Comparison of ENCODE assay signal across 22 cellular contexts in the genomic region with DNA sequence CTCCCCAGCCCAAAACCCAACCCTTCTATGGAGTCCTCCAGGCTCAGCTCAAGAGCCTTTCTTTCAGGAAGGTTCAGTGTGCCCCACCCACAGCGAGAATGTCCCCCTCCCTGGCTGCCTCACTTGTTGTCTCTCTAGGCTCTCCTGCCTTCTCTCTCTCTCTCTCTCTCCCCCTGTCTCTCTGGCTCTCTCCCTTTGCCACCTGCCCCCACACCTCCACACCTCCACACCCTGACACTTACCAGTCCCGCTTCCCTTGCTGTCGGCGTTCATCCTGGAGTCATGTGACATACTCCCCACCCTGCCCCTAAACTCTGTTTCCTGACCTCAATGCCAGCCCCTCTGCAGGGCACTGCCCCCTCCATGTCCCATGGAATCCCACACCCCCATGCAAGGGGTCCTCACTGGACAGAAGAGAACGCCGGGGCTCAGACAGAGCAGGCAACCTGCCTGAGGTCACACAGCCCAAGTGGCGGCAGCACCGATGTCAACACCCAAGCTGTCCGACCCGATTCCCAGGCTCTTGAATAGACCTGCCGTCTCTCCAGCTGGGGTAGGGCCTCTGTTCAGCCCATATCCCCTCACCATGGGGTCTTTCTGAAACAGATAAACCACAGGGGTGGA. TPM values are rescaled to one million over a fixed set of nuclear protein-coding genes. Genes with fewer than 3 reads are reported as not detected.
A peak's percentile ranks its signal among the peaks of the same experiment; 100 is the strongest.
DNase-seq lines count a peak whose midpoint lies in the region; ATAC-seq, FAIRE-seq and TF ChIP-seq lines count a peak whose summit lies in the region.
"Had no signal": no experiment of that assay in that cellular context is flagged by ENCODE, and none has a peak within 500 bp of the region (broad histone marks: within the 10 kb centered on the region; RNA-seq: fewer than 3 reads in every experiment).

No MANE protein-coding gene starts in this region.

- H3K27me3 Mint-ChIP-seq in activated CD8-positive, alpha-beta memory T cell treated with anti-CD3 and anti-CD28 coated beads, Interleukin-2, amount 10 ng/mL, durations not matched to agents 7 days and 5 days = no peaks in the 10 kb centered on the region

- POLR2A ChIA-PET in K562 (lab: Yijun Ruan, JAX) = interaction anchor here (1.1 kb wide), 1 partner anchor 10 kb away, joined by 4 read pairs; no protein-coding TSS in a partner anchor

- H3K36me3 Mint-ChIP-seq in activated CD8-positive, alpha-beta memory T cell treated with anti-CD3 and anti-CD28 coated beads, Interleukin-2, amount 10 ng/mL, durations not matched to agents 7 days and 5 days = peaks cover 3% of the 10 kb centered on the region
- H3K36me3 Mint-ChIP-seq: memory B cell had no signal

- H3K9me3 Mint-ChIP-seq in activated CD8-positive, alpha-beta memory T cell treated with anti-CD3 and anti-CD28 coated beads, Interleukin-2, amount 10 ng/mL, durations not matched to agents 7 days and 5 days (ENCODE audit: low read depth) = no peaks in the 10 kb centered on the region
- H3K9me3 Mint-ChIP-seq: GM23338, memory B cell had no signal

- no peaks in the 10 kb centered on the region for H3K9me1 ChIP-seq in K562 (ENCODE audit: control insufficient read depth, insufficient read depth, low read length)

- H3K4me2 ChIP-seq in K562 (ENCODE audit: insufficient read depth, low read length) = no peak overlapping the region
- H3K4me2 ChIP-seq: GM23338 had no signal

- H3K27me3 ChIP-seq in heart right ventricle (peaks cover 0 to 25% (median 12%) of the 10 kb centered on the region in 7 donors), K562 (ENCODE audit: control insufficient read depth in 2 of 2, insufficient read depth in 2 of 2, low read length in 2 of 2) (no peaks in the 10 kb centered on the region), thyroid gland (no peaks in the 10 kb centered on the region), vagina (no peaks in the 10 kb centered on the region)
- H3K27me3 ChIP-seq: ovary, Peyer's patch, SJSA1 had no signal

- in situ Hi-C loops in K562 (cut with MboI) = no loop called here

- TF ChIP-seq CTCF in heart right ventricle (IDR thresholded peaks at IDR 0.05) = no peak
- TF ChIP-seq CTCF in K562 (IDR thresholded peaks at IDR 0.05 in 2 of 3, conservative IDR thresholded peaks at IDR 0.05 in 1 of 3; ENCODE audit: insufficient read depth in 2 of 3, low read depth in 1 of 3, low read length in 3 of 3) = no peak
- TF ChIP-seq CTCF in thyroid gland (IDR thresholded peaks at IDR 0.05) = no peak
- no peak for TF ChIP-seq CTCF in vagina (IDR thresholded peaks at IDR 0.05)

- WGBS in heart right ventricle, 2 donors = 43 to 63% methylated on average over 11 of the region's 11 CpGs
- 67% methylated on average over 11 of the region's 11 CpGs for WGBS in K562 (ENCODE audit: insufficient coverage, low coverage, missing lambda C conversion rate)
- WGBS in thyroid gland, 2 donors = 83% methylated on average over 7 to 11 of the region's 11 CpGs

- DNase-seq in heart right ventricle = no peak
- DNase-seq in left cardiac atrium = no peak
- DNase-seq in K562 (ENCODE audit: extremely low read depth in 1 of 4, low spot score in 3 of 4) = no peak
- peak; percentile 52 for DNase-seq in myocyte (ENCODE audit: low read depth)
- no peak for DNase-seq in thyroid gland
- no peak for DNase-seq in activated CD8-positive, alpha-beta memory T cell treated with anti-CD3 and anti-CD28 coated beads, Interleukin-2, amount 10 ng/mL, durations not matched to agents 7 days and 5 days
- no peak for DNase-seq in vagina (ENCODE audit: extremely low spot score in 2 of 2)
- DNase-seq: activated CD4-positive, alpha-beta T cell treated with anti-CD3 and anti-CD28 coated beads for 4 hours; activated naive CD4-positive, alpha-beta T cell treated with anti-CD3 and anti-CD28 coated beads, Interleukin-2, amount 50 U/mL, for 16 hours; DMS53; GDM1; MV-4-11; naive thymus-derived CD4-positive, alpha-beta T cell; NCI-H1694 treated with DMSO at 0.1 percent for 48 hours; NCI-H2171 treated with DMSO at 0.1 percent for 48 hours; ovary; Peyer's patch; stimulated activated CD4-positive, alpha-beta T cell treated with anti-CD3 and anti-CD28 coated beads, Interleukin-15, amount 100 ng/mL, for 24 hours had no signal

- no peak overlapping the region for H2AFZ ChIP-seq in K562 (ENCODE audit: low read depth, low read length)
- H2AFZ ChIP-seq: GM23338 had no signal

- TF ChIP-seq EP300 in K562 (IDR thresholded peaks at IDR 0.05; ENCODE audit: low read length) = no peak

- TF ChIP-seq POLR2A in K562 (conservative IDR thresholded peaks at IDR 0.05) (no peak), thyroid gland (IDR thresholded peaks at IDR 0.05) (no peak), vagina (IDR thresholded peaks at IDR 0.05) (no peak)

- H3K4me3 ChIP-seq in heart right ventricle (no peak overlapping the region), K562 (no peak overlapping the region), thyroid gland (replicated peaks in 1 of 3) (no peak overlapping the region), vagina (no peak overlapping the region)
- H3K4me3 ChIP-seq: GM23338, ovary, Peyer's patch, SJSA1 had no signal

- ATAC-seq in heart right ventricle = peak in 3 of 8 donors; percentile 0 to 1 (median 0)
- ATAC-seq in left cardiac atrium = no peak
- ATAC-seq in K562 = no peak
- no peak for ATAC-seq in GM21447 (IDR thresholded peaks at IDR 0.05; ENCODE audit: unreplicated experiment)
- ATAC-seq in activated CD8-positive, alpha-beta memory T cell treated with anti-CD3 and anti-CD28 coated beads, Interleukin-2, amount 10 ng/mL, durations not matched to agents 7 days and 5 days = no peak
- ATAC-seq: GM23338; naive thymus-derived CD4-positive, alpha-beta T cell had no signal

- FAIRE-seq in K562 (lab: Jason Lieb, UNC) = no peak

- no TSS peak for BruUV-seq in K562 (replicated peaks; lab: Mats Ljungman, UMichigan)

- H3K9me3 ChIP-seq in heart right ventricle = no peaks in the 10 kb centered on the region
- no peaks in the 10 kb centered on the region for H3K9me3 ChIP-seq in K562 (replicated peaks; ENCODE audit: control insufficient read depth, insufficient read depth, low read depth, low read length)
- H3K9me3 ChIP-seq in thyroid gland = no peaks in the 10 kb centered on the region
- H3K9me3 ChIP-seq in vagina = no peaks in the 10 kb centered on the region
- H3K9me3 ChIP-seq: ovary, Peyer's patch, SJSA1 had no signal

- peak overlapping the region in 9 of 10 donors; percentile 53 to 94 (median 82) for H3K27ac ChIP-seq in heart right ventricle
- no peak overlapping the region for H3K27ac ChIP-seq in K562 (ENCODE audit: extremely low read depth, low read depth, low read length)
- peak overlapping the region in 2 of 3 donors; percentile 17 to 58 for H3K27ac ChIP-seq in thyroid gland
- no peak overlapping the region for H3K27ac ChIP-seq in vagina
- H3K27ac ChIP-seq: ovary, Peyer's patch, SJSA1 had no signal

- peaks cover 30% of the 10 kb centered on the region for H3K4me1 Mint-ChIP-seq in activated CD8-positive, alpha-beta memory T cell treated with anti-CD3 and anti-CD28 coated beads, Interleukin-2, amount 10 ng/mL, durations not matched to agents 7 days and 5 days

- no peak overlapping the region for H3K27ac Mint-ChIP-seq in activated CD8-positive, alpha-beta memory T cell treated with anti-CD3 and anti-CD28 coated beads, Interleukin-2, amount 10 ng/mL, durations not matched to agents 7 days and 5 days
- H3K27ac Mint-ChIP-seq: GM23338; memory B cell; naive thymus-derived CD4-positive, alpha-beta T cell had no signal

- H3K4me1 ChIP-seq in heart right ventricle = peaks cover 11 to 89% (median 45%) of the 10 kb centered on the region in 9 donors
- H3K4me1 ChIP-seq in K562 (replicated peaks in 1 of 2; ENCODE audit: control insufficient read depth in 2 of 2, insufficient read depth in 2 of 2, low read length in 2 of 2) = peaks cover 53 to 68% of the 10 kb centered on the region in 2 experiments
- H3K4me1 ChIP-seq in thyroid gland = peaks cover 17 to 57% of the 10 kb centered on the region in 2 donors
- H3K4me1 ChIP-seq in vagina = peaks cover 52% of the 10 kb centered on the region

- H3K4me3 Mint-ChIP-seq in activated CD8-positive, alpha-beta memory T cell treated with anti-CD3 and anti-CD28 coated beads, Interleukin-2, amount 10 ng/mL, durations not matched to agents 7 days and 5 days = no peak overlapping the region
- H3K4me3 Mint-ChIP-seq: GM23338; memory B cell; naive thymus-derived CD4-positive, alpha-beta T cell had no signal

- H3K36me3 ChIP-seq in heart right ventricle (no peaks in the 10 kb centered on the region), K562 (ENCODE audit: control insufficient read depth, insufficient read depth, low read length) (no peaks in the 10 kb centered on the region), thyroid gland (no peaks in the 10 kb centered on the region), vagina (no peaks in the 10 kb centered on the region)
- H3K36me3 ChIP-seq: ovary, Peyer's patch, SJSA1 had no signal

- H4K20me1 ChIP-seq in K562 (replicated peaks; ENCODE audit: control insufficient read depth, insufficient read depth, low read length) = no peaks in the 10 kb centered on the region

- peak overlapping the region in 1 of 2 experiments; percentile 82; a peak in 2 of 4 replicates for H3K9ac ChIP-seq in K562 (ENCODE audit: insufficient read depth in 1 of 2, low read depth in 2 of 2, low read length in 2 of 2)

- H3K79me2 ChIP-seq in K562 (ENCODE audit: control insufficient read depth, insufficient read depth, low read length) = no peaks in the 10 kb centered on the region

- CTCF ChIA-PET in K562 (lab: Yijun Ruan, JAX; ENCODE audit: low intra/inter-chr PET ratio) = no interaction called here
- CTCF ChIA-PET in activated CD8-positive, alpha-beta memory T cell treated with anti-CD3 and anti-CD28 coated beads, Interleukin-2, amount 10 ng/mL, durations not matched to agents 7 days and 5 days (lab: Charles Lee) = interaction anchor here (0.7 to 1.1 kb wide), 2 partner anchors 51 to 56 kb away, joined by 3 read pairs; no protein-coding TSS in a partner anchor

- intact Hi-C loops in heart right ventricle (cut with DNase I) = loop anchor here in 1 of 10 donors (5.0 kb wide), 1 partner anchor 67 kb away; no protein-coding TSS in a partner anchor
- intact Hi-C loops in left cardiac atrium (cut with DNase I) = loop anchor here in 1 of 2 donors (5.0 kb wide), 1 partner anchor 137 kb away; no protein-coding TSS in a partner anchor
- intact Hi-C loops in K562 (cut with micrococcal nuclease) = loop anchor here (5.0 kb wide), 2 partner anchors 97 to 172 kb away; no protein-coding TSS in a partner anchor
- intact Hi-C loops in thyroid gland (cut with DNase I) = loop anchor here (10.0 kb wide), 1 partner anchor 169 kb away; no protein-coding TSS in a partner anchor
- intact Hi-C loops in vagina (cut with DNase I) = no loop called here

- TF ChIP-seq RAD21 in K562 (CRISPR knock-in tag; conservative IDR thresholded peaks at IDR 0.05 in 1 of 2, IDR thresholded peaks at IDR 0.05 in 1 of 2) = no peak

RNA-seq across cellular contexts. Expression of a gene that starts 28.5 kb away (rescaled TPM):
- total RNA-seq in heart right ventricle (10 to 100 TPM; 11.4 to 68.7 (median 44.0) TPM), left cardiac atrium (100 to 1,000 TPM in 1 of 2 donors, 10 to 100 TPM in 1; 24.4 to 180 TPM), K562 (2014; rRNA removed) (106 and 223 TPM in 2 replicates), K562 (2014; rRNA removed; fragmentation: Illumina TruSeq; extraction: Trizol) (79.6 and 90.2 TPM in 2 replicates), K562 (2015; rRNA removed; fragmentation: Illumina TruSeq; extraction: Trizol) (91.9 and 93.2 TPM in 2 replicates), K562 (2021) (194 and 203 TPM in 2 replicates), myocyte (63.3 and 79.9 TPM in 2 replicates), thyroid gland (10 to 100 TPM; 42.7 to 98.0 (median 72.5) TPM), vagina (30.7 TPM)
- polyA plus RNA-seq in heart right ventricle (10 to 100 TPM in 1 of 2 donors, 1 to 10 TPM in 1; 7.7 to 55.4 TPM), K562 (2011; rRNA removed) (71.4 and 100 TPM in 2 replicates), K562 (2014; fragmentation: Illumina TruSeq; extraction: Trizol) (121 and 139 TPM in 2 replicates), K562 (2014; fragmentation: Nextera tagmentation; extraction: Ambion mirVana) (10 to 100 TPM; 12.3 to 14.8 TPM), K562 (2014; rRNA removed) (111 and 129 TPM in 2 replicates)
- 361 and 756 TPM in 2 replicates for total RNA-seq in K562 (2011; cell fraction: chromatin; rRNA removed; ENCODE audit: low replicate concordance)
- total RNA-seq in K562 (2011; cell fraction: nucleolus; rRNA removed) = 315 and 326 TPM in 2 replicates
- 358 and 388 TPM in 2 replicates for total RNA-seq in K562 (2011; cell fraction: nucleoplasm; rRNA removed)
- 56.5 and 73.9 TPM in 2 replicates for polyA plus RNA-seq in K562 (2011; cell fraction: cytosol; rRNA removed)
- 434 and 457 TPM in 2 replicates for polyA plus RNA-seq in K562 (2011; cell fraction: nucleus; rRNA removed)
- 52.3 and 64.9 TPM in 2 replicates for polyA plus RNA-seq in K562 (2012)
- 75.5 and 106 TPM in 2 replicates for polyA minus RNA-seq in K562 (2011; rRNA and poly(A)+ RNA removed)
- polyA minus RNA-seq in K562 (2011; cell fraction: cytosol; rRNA and poly(A)+ RNA removed) = 40.8 and 83.0 TPM in 2 replicates
- 138 and 192 TPM in 2 replicates for polyA minus RNA-seq in K562 (2011; cell fraction: nucleus; rRNA and poly(A)+ RNA removed)
- 45.9 TPM for polyA plus RNA-seq in myocyte (2012)
- 10 to 100 TPM; 55.3 to 64.6 TPM for total RNA-seq in activated CD8-positive, alpha-beta memory T cell treated with anti-CD3 and anti-CD28 coated beads, Interleukin-2, amount 10 ng/mL, durations not matched to agents 7 days and 5 days

Comparison
In these comparisons a context has a peak if more than half of its experiments do, and no peak if none do; other contexts are left out.
1. H3K27ac ChIP-seq: peak in heart right ventricle (9 of 10) and thyroid gland (2 of 3); none in K562 (single experiment) and vagina (single experiment).